In the genomic region with DNA sequence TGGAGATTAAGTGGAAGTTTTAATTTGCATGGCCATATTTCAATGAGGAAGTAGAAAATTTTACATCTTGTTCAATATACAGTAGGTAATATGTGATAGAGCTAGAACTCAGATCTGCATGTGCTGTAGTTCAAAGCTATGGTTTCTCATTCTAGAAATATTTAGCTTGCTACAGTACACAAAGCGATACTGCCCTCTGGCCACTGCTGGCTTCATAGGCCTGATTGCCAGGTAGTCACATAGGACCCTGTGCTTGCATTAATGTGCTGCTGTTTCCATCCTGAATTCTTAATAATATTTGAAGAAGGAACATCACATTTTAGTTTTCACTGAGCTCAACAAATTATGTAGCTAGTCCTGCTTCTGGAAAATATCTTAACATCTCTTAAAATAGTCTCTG, we compare ENCODE assay signal across 12 cellular contexts.
DNase-seq lines count a peak whose midpoint lies in the region; ATAC-seq and TF ChIP-seq lines count a peak whose summit lies in the region.
"Had no signal": no experiment of that assay in that cellular context is flagged by ENCODE, and none has a peak within 500 bp of the region (broad histone marks: within the 10 kb centered on the region; RNA-seq: fewer than 3 reads in every experiment).

No MANE protein-coding gene starts in this region.

- H3K27ac ChIP-seq in colonic mucosa: no peak overlapping the region

- TF ChIP-seq CTCF in colonic mucosa (IDR thresholded peaks at IDR 0.05) (peak; percentile 17), mucosa of descending colon (IDR thresholded peaks at IDR 0.05) (no peak)

- no peak overlapping the region for H3K27ac Mint-ChIP-seq in activated T-helper 17 cell treated with anti-CD3 and anti-CD28 coated beads, Interleukin-2, amount 50 U/mL, for 72 hours

- DNase-seq in EH (ENCODE audit: low read depth): peak; percentile 15
- DNase-seq in NCI-H69 (lab: John Stamatoyannopoulos, UW): peak; percentile 3
- peak; percentile 32 for DNase-seq in colonic mucosa
- peak in 2 of 3 donors; percentile 44 to 60 for DNase-seq in mucosa of descending colon
- no peak for DNase-seq in LoVo (ENCODE audit: low spot score)
- no peak for DNase-seq in activated effector memory CD4-positive, alpha-beta T cell treated with Interleukin-2 at 50 U/mL for 16 hours
- DNase-seq: activated gamma-delta T cell; Karpas-422; stimulated activated naive CD8-positive, alpha-beta T cell treated with anti-CD3 and anti-CD28 coated beads, Interleukin-15, Interleukin-2, amounts not matched to agents 100 U/mL and 50 U/mL, for 24 hours had no signal

- no peak overlapping the region for H3K4me3 ChIP-seq in colonic mucosa
- no peak overlapping the region for H3K4me3 ChIP-seq in mucosa of descending colon

- intact Hi-C loops in colonic mucosa (cut with DNase I) (no loop called here), mucosa of descending colon (cut with DNase I, micrococcal nuclease) (no loop called here)

- ATAC-seq in mucosa of descending colon (peak; percentile 73), HG03039 (IDR thresholded peaks at IDR 0.05; ENCODE audit: unreplicated experiment) (no peak)
- ATAC-seq in activated T-helper 17 cell treated with anti-CD3 and anti-CD28 coated beads, Interleukin-2, amount 50 U/mL, for 72 hours (replicated peaks): no peak
- ATAC-seq: activated CD4-positive, CD25-positive, alpha-beta regulatory T cell treated with anti-CD3 and anti-CD28 coated beads, Interleukin-2, amount 50 U/mL, for 24 hours; stimulated activated naive CD8-positive, alpha-beta T cell treated with anti-CD3 and anti-CD28 coated beads, Interleukin-15, Interleukin-2, amounts not matched to agents 100 U/mL and 50 U/mL, for 24 hours had no signal

- H3K4me1 Mint-ChIP-seq in activated T-helper 17 cell treated with anti-CD3 and anti-CD28 coated beads, Interleukin-2, amount 50 U/mL, for 72 hours: no peaks in the 10 kb centered on the region

- H3K36me3 ChIP-seq in colonic mucosa: no peaks in the 10 kb centered on the region
- H3K36me3 ChIP-seq in mucosa of descending colon (ENCODE audit: low read depth): no peaks in the 10 kb centered on the region

- H3K9me3 ChIP-seq in colonic mucosa (no peaks in the 10 kb centered on the region), mucosa of descending colon (no peaks in the 10 kb centered on the region)

- H3K9me3 Mint-ChIP-seq in activated T-helper 17 cell treated with anti-CD3 and anti-CD28 coated beads, Interleukin-2, amount 50 U/mL, for 72 hours: no peaks in the 10 kb centered on the region

- H3K36me3 Mint-ChIP-seq in activated T-helper 17 cell treated with anti-CD3 and anti-CD28 coated beads, Interleukin-2, amount 50 U/mL, for 72 hours (ENCODE audit: low read depth): no peaks in the 10 kb centered on the region

- no peaks in the 10 kb centered on the region for H3K4me1 ChIP-seq in colonic mucosa
- no peaks in the 10 kb centered on the region for H3K4me1 ChIP-seq in mucosa of descending colon (ENCODE audit: low read depth)

- no peak overlapping the region for H3K4me3 Mint-ChIP-seq in activated T-helper 17 cell treated with anti-CD3 and anti-CD28 coated beads, Interleukin-2, amount 50 U/mL, for 72 hours

- H3K9ac ChIP-seq in colonic mucosa (ENCODE audit: low read depth in 2 of 2, low read length in 2 of 2): no peak overlapping the region

- no peaks in the 10 kb centered on the region for H3K27me3 ChIP-seq in colonic mucosa

- peaks cover 11% of the 10 kb centered on the region for H3K27me3 Mint-ChIP-seq in activated T-helper 17 cell treated with anti-CD3 and anti-CD28 coated beads, Interleukin-2, amount 50 U/mL, for 72 hours

Comparison
In these comparisons a context has a peak if more than half of its experiments do, and no peak if none do; other contexts are left out.
1. DNase-seq: peak in EH (single experiment), NCI-H69 (single experiment), colonic mucosa (single experiment) and mucosa of descending colon (2 of 3); none in LoVo (single experiment) and activated effector memory CD4-positive, alpha-beta T cell treated with Interleukin-2 at 50 U/mL for 16 hours (single experiment).